Comparison of ENCODE assay signal across 14 cellular contexts in the genomic region with DNA sequence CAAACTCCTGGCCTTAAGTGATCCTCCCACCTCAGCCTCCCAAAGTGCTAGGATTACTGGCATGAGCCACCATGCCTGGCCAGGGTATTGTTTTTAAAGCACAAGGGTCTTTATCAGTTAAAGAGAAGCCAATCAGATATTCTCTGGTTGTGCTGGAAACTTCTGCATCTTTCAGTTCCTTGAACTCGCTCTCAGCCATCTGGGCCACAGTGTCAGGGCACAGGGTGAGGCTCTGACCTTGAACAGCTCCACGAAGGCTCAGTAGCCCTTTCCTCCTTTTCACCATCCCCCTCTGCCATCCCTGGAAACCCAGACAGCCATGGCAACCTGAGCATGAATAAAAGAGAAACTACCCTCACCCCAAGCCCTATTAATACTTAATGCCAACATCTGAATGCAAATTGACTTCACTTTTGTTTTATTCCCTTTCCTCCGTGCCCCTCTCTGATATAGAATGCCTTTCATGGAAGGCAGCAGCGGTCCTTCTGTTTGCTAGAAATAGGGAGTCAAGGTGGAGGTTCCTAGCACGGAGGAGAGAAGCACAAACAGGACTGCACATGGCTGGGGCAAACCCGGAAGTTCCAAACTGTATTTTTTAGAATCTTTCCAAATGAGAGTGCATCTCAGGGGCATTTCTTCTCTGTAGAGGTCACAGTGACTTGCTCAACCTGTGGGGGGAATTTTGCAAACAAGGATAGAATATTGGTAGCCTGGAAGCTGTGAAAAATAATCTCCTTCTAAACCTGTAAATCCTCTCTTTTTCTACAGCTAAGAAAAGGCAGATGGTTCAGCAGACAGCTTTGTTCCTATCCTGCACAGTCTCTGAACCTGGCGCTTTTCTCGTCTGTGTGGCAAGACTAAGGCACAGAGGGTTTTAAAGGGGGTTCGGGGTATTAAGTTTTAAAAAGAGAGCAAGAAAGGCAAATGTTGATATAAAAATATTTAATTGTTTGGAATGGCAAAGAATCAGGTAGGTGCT.
DNase-seq lines count a peak whose midpoint lies in the region; ATAC-seq and TF ChIP-seq lines count a peak whose summit lies in the region.
"Had no signal": no experiment of that assay in that cellular context is flagged by ENCODE, and none has a peak within 500 bp of the region (broad histone marks: within the 10 kb centered on the region; RNA-seq: fewer than 3 reads in every experiment).

No MANE protein-coding gene starts in this region.

- CTCF ChIA-PET in OCI-LY7 (lab: Charles Lee; ENCODE audit: unreplicated experiment): no interaction called here

- H3K4me1 Mint-ChIP-seq in nephron progenitor cell: peaks cover 46% of the 10 kb centered on the region
- H3K4me1 Mint-ChIP-seq: activated naive CD8-positive, alpha-beta T cell treated with anti-CD3 and anti-CD28 coated beads, Interleukin-2, amount 10 ng/mL, durations not matched to agents 7 days and 5 days had no signal

- peak overlapping the region; percentile 10 for H3K27ac Mint-ChIP-seq in nephron progenitor cell
- H3K27ac Mint-ChIP-seq: activated naive CD8-positive, alpha-beta T cell treated with anti-CD3 and anti-CD28 coated beads, Interleukin-2, amount 10 ng/mL, durations not matched to agents 7 days and 5 days had no signal

- DNase-seq in GM12864 (ENCODE audit: low read depth) (peak; percentile 19), OCI-LY7 (ENCODE audit: low spot score) (peak; percentile 28), nephron progenitor cell (no peak), foreskin keratinocyte (no peak), NCI-H2196 (lab: John Stamatoyannopoulos, UW; ENCODE audit: unreplicated experiment) (no peak), NCI-H1930 (lab: John Stamatoyannopoulos, UW) (no peak)
- DNase-seq: activated CD4-positive, alpha-beta T cell treated with anti-CD3 and anti-CD28 coated beads for 4 hours; activated naive CD8-positive, alpha-beta T cell treated with anti-CD3 and anti-CD28 coated beads, Interleukin-2, amount 10 ng/mL, durations not matched to agents 7 days and 5 days; naive B cell; stimulated activated CD4-positive, alpha-beta T cell treated with anti-CD3 and anti-CD28 coated beads, Interleukin-4, amount 100 ng/mL, for 1 hour had no signal

- H3K9me2 ChIP-seq in OCI-LY7 (ENCODE audit: insufficient read depth, low read length): no peaks in the 10 kb centered on the region

- intact Hi-C loops in OCI-LY7 (cut with micrococcal nuclease; ENCODE audit: unreplicated experiment): no loop called here

- ATAC-seq in HG02642 (IDR thresholded peaks at IDR 0.05; ENCODE audit: poor library complexity, unreplicated experiment): peak; percentile 63
- ATAC-seq in foreskin keratinocyte: no peak
- ATAC-seq in HG03097 (IDR thresholded peaks at IDR 0.05; ENCODE audit: low FRiP score, unreplicated experiment): no peak

- POLR2A ChIA-PET in OCI-LY7 (lab: Charles Lee): no interaction called here

- peaks cover 8% of the 10 kb centered on the region for H3K4me1 ChIP-seq in OCI-LY7 (ENCODE audit: insufficient read depth, low read length, poor library complexity, severe bottlenecking)
- no peaks in the 10 kb centered on the region for H3K4me1 ChIP-seq in foreskin keratinocyte

- H4K20me1 ChIP-seq in OCI-LY7 (ENCODE audit: insufficient read depth, low read length): no peaks in the 10 kb centered on the region

- H3K9me3 ChIP-seq in OCI-LY7 (ENCODE audit: low read length): no peaks in the 10 kb centered on the region
- H3K9me3 ChIP-seq: thoracic aorta had no signal

- H3K27me3 ChIP-seq in foreskin keratinocyte: no peaks in the 10 kb centered on the region

- H3K27me3 Mint-ChIP-seq in nephron progenitor cell (ENCODE audit: low read depth, poor library complexity): peaks cover 17% of the 10 kb centered on the region

- no peaks in the 10 kb centered on the region for H3K79me2 ChIP-seq in OCI-LY7 (ENCODE audit: insufficient read depth, low read depth, low read length)

- H3K27ac ChIP-seq in OCI-LY7 (ENCODE audit: low read depth, low read length, poor library complexity, severe bottlenecking): no peak overlapping the region
- no peak overlapping the region for H3K27ac ChIP-seq in foreskin keratinocyte
- H3K27ac ChIP-seq: thoracic aorta had no signal

- no peaks in the 10 kb centered on the region for H3K9me3 Mint-ChIP-seq in nephron progenitor cell
- H3K9me3 Mint-ChIP-seq: activated naive CD8-positive, alpha-beta T cell treated with anti-CD3 and anti-CD28 coated beads, Interleukin-2, amount 10 ng/mL, durations not matched to agents 7 days and 5 days had no signal

- H3K36me3 Mint-ChIP-seq in nephron progenitor cell (ENCODE audit: low read depth): no peaks in the 10 kb centered on the region
- H3K36me3 Mint-ChIP-seq: activated naive CD8-positive, alpha-beta T cell treated with anti-CD3 and anti-CD28 coated beads, Interleukin-2, amount 10 ng/mL, durations not matched to agents 7 days and 5 days; IgD-negative memory B cell; naive B cell had no signal

- no peak for TF ChIP-seq CTCF in GM12864 (IDR thresholded peaks at IDR 0.05; ENCODE audit: low read depth, low read length, missing control alignments)
- TF ChIP-seq CTCF in OCI-LY7 (conservative IDR thresholded peaks at IDR 0.05; ENCODE audit: low read length): no peak
- TF ChIP-seq CTCF in nephron progenitor cell (IDR thresholded peaks at IDR 0.05): no peak
- no peak for TF ChIP-seq CTCF in foreskin keratinocyte (conservative IDR thresholded peaks at IDR 0.05)

- no peaks in the 10 kb centered on the region for H3K36me3 ChIP-seq in OCI-LY7 (ENCODE audit: insufficient read depth, low read length)
- H3K36me3 ChIP-seq: thoracic aorta had no signal

- no peak overlapping the region for H3K4me3 Mint-ChIP-seq in nephron progenitor cell
- H3K4me3 Mint-ChIP-seq: activated naive CD8-positive, alpha-beta T cell treated with anti-CD3 and anti-CD28 coated beads, Interleukin-2, amount 10 ng/mL, durations not matched to agents 7 days and 5 days had no signal

- no TSS peak for BruUV-seq in OCI-LY7 (replicated peaks; lab: Mats Ljungman, UMichigan)

- no peak overlapping the region for H3K4me3 ChIP-seq in GM12864 (ENCODE audit: low read depth, low read length)
- no peak overlapping the region for H3K4me3 ChIP-seq in OCI-LY7 (ENCODE audit: low read depth, low read length, poor library complexity, severe bottlenecking)
- H3K4me3 ChIP-seq: thoracic aorta had no signal

- peak overlapping the region; percentile 95 for H2AFZ ChIP-seq in OCI-LY7 (ENCODE audit: low read length)

- peak overlapping the region; percentile 50 for H3K4me2 ChIP-seq in OCI-LY7 (ENCODE audit: low read length)

Comparison
In these comparisons a context has a peak if more than half of its experiments do, and no peak if none do; other contexts are left out.
1. DNase-seq: peak in GM12864 (single experiment) and OCI-LY7 (single experiment); none in nephron progenitor cell (single experiment), foreskin keratinocyte (0 of 2), NCI-H2196 (single experiment) and NCI-H1930 (0 of 2).